Comparison of ENCODE assay signal across 10 cellular contexts in genomic region chr13:97978661-97979450, GRCh38. TPM values are rescaled to one million over a fixed set of nuclear protein-coding genes. Genes with fewer than 3 reads are reported as not detected.
DNase-seq lines count a peak whose midpoint lies in the region; ATAC-seq and TF ChIP-seq lines count a peak whose summit lies in the region.
"Had no signal": no experiment of that assay in that cellular context is flagged by ENCODE, and none has a peak within 500 bp of the region (broad histone marks: within the 10 kb centered on the region; RNA-seq: fewer than 3 reads in every experiment).

No MANE protein-coding gene starts in this region.

- H3K4me3 ChIP-seq in DND-41 (ENCODE audit: low read depth in 1 of 2, low read length in 2 of 2) (peak overlapping the region; percentile 76 to 87; a peak in 2 of 4 replicates), adrenal gland (no peak overlapping the region)
- no peak overlapping the region for H3K4me3 ChIP-seq in naive thymus-derived CD4-positive, alpha-beta T cell (ENCODE audit: low read length)

- H3K9me3 Mint-ChIP-seq in naive thymus-derived CD4-positive, alpha-beta T cell = no peaks in the 10 kb centered on the region
- H3K9me3 Mint-ChIP-seq: activated naive CD4-positive, alpha-beta T cell treated with anti-CD3 and anti-CD28 coated beads, Interleukin-2, amount 10 ng/mL, durations not matched to agents 7 days and 5 days had no signal

- H3K9ac ChIP-seq in DND-41 (ENCODE audit: low read depth, low read length) = peak overlapping the region; percentile 90

- H3K9me3 ChIP-seq in DND-41 (ENCODE audit: insufficient read depth, low read length, severe bottlenecking) (no peaks in the 10 kb centered on the region), adrenal gland (replicated peaks in 1 of 3) (no peaks in the 10 kb centered on the region)
- H3K9me3 ChIP-seq in naive thymus-derived CD4-positive, alpha-beta T cell (ENCODE audit: control insufficient read depth in 2 of 3, low read length in 3 of 3) = no peaks in the 10 kb centered on the region

- H4K20me1 ChIP-seq in DND-41 (ENCODE audit: insufficient read depth, low read length) = peaks cover 46% of the 10 kb centered on the region; the same call in 1 of the 2 replicates

- H3K27ac ChIP-seq in DND-41 (ENCODE audit: low read length) = peak overlapping the region; percentile 50; the same call in 1 of the 2 replicates
- H3K27ac ChIP-seq in naive thymus-derived CD4-positive, alpha-beta T cell (ENCODE audit: low read depth, low read length) = no peak overlapping the region
- H3K27ac ChIP-seq in adrenal gland = no peak overlapping the region

- H3K27me3 ChIP-seq in DND-41 (ENCODE audit: insufficient read depth, low read length, poor library complexity) (no peaks in the 10 kb centered on the region), adrenal gland (no peaks in the 10 kb centered on the region)
- H3K27me3 ChIP-seq in naive thymus-derived CD4-positive, alpha-beta T cell (ENCODE audit: control insufficient read depth in 2 of 2, insufficient read depth in 2 of 2, low read length in 2 of 2) = no peaks in the 10 kb centered on the region

- CTCF ChIA-PET in naive thymus-derived CD4-positive, alpha-beta T cell (lab: Charles Lee) = interaction anchor here (0.7 kb wide), 1 partner anchor 26 kb away, joined by 5 read pairs; the partner anchor contains the start of gene IPO5

- H3K36me3 ChIP-seq in DND-41 (ENCODE audit: insufficient read depth, low read length) (peaks cover 31% of the 10 kb centered on the region), adrenal gland (replicated peaks in 1 of 2) (no peaks in the 10 kb centered on the region)
- H3K36me3 ChIP-seq in naive thymus-derived CD4-positive, alpha-beta T cell (ENCODE audit: control insufficient read depth in 2 of 3, insufficient read depth in 3 of 3, low read length in 3 of 3) = peaks cover 0 to 5% (median 0%) of the 10 kb centered on the region in 3 experiments

- intact Hi-C loops in naive thymus-derived CD4-positive, alpha-beta T cell (cut with micrococcal nuclease) = loop anchor here (5.0 to 10.0 kb wide), 5 partner anchors 163 to 757 kb away; partner anchors contain the start of genes MBNL2 (in 2 of the 2) and FARP1 (in 1 of the 2)
- intact Hi-C loops in adrenal gland (cut with DNase I) = no loop called here

- H3K79me2 ChIP-seq in DND-41 (ENCODE audit: insufficient read depth, low read length) = peaks cover 74% of the 10 kb centered on the region

- TF ChIP-seq POLR2A in adrenal gland (IDR thresholded peaks at IDR 0.05) = no peak

- no peak for ATAC-seq in DND-41 (ENCODE audit: insufficient read depth, low read depth)
- ATAC-seq in naive thymus-derived CD4-positive, alpha-beta T cell = no peak
- ATAC-seq: Panc1 had no signal

- peak overlapping the region; percentile 79 for H3K4me2 ChIP-seq in DND-41 (ENCODE audit: insufficient read depth, low read length)

- H3K4me3 Mint-ChIP-seq in naive thymus-derived CD4-positive, alpha-beta T cell = peak overlapping the region in 8 of 10 donors; percentile 7 to 99 (median 74)

- peak overlapping the region in 2 of 9 donors; percentile 2 to 46 for H3K27ac Mint-ChIP-seq in naive thymus-derived CD4-positive, alpha-beta T cell
- H3K27ac Mint-ChIP-seq: activated naive CD4-positive, alpha-beta T cell treated with anti-CD3 and anti-CD28 coated beads, Interleukin-2, amount 10 ng/mL, durations not matched to agents 7 days and 5 days had no signal

- H3K4me1 ChIP-seq in DND-41 (ENCODE audit: insufficient read depth, low read length) (peaks cover 37% of the 10 kb centered on the region), adrenal gland (replicated peaks in 1 of 2) (peaks cover 16 to 32% of the 10 kb centered on the region in 2 donors)
- peaks cover 12 to 15% of the 10 kb centered on the region in 2 donors for H3K4me1 ChIP-seq in naive thymus-derived CD4-positive, alpha-beta T cell (ENCODE audit: control insufficient read depth in 2 of 2, insufficient read depth in 2 of 2, low read length in 2 of 2)

- no peak for TF ChIP-seq CTCF in DND-41 (IDR thresholded peaks at IDR 0.05; ENCODE audit: borderline replicate concordance, extremely low read depth, low read length, poor library complexity, severe bottlenecking)
- TF ChIP-seq CTCF in adrenal gland (IDR thresholded peaks at IDR 0.05) = no peak

- WGBS in adrenal gland, 4 donors = 76 to 80% (median 77%) methylated on average over 5 of the region's 5 CpGs

- H2AFZ ChIP-seq in DND-41 (ENCODE audit: low read depth, low read length) = no peak overlapping the region

- peaks cover 17 to 60% (median 53%) of the 10 kb centered on the region in 7 donors for H3K4me1 Mint-ChIP-seq in naive thymus-derived CD4-positive, alpha-beta T cell

- no peaks in the 10 kb centered on the region for H3K27me3 Mint-ChIP-seq in naive thymus-derived CD4-positive, alpha-beta T cell
- H3K27me3 Mint-ChIP-seq: activated naive CD4-positive, alpha-beta T cell treated with anti-CD3 and anti-CD28 coated beads, Interleukin-2, amount 10 ng/mL, durations not matched to agents 7 days and 5 days had no signal

- DNase-seq in DND-41 (no peak), HT-29 (ENCODE audit: low spot score) (peak; percentile 10), astrocyte of the hippocampus (ENCODE audit: low read depth, low spot score) (peak; percentile 22), adrenal gland (no peak), NCI-H774 (lab: John Stamatoyannopoulos, UW) (no peak), DMS79 treated with DMSO at 0.1 percent for 48 hours (lab: John Stamatoyannopoulos, UW) (no peak)
- no peak for DNase-seq in naive thymus-derived CD4-positive, alpha-beta T cell
- no peak for DNase-seq in stimulated activated CD4-positive, alpha-beta T cell treated with anti-CD3 and anti-CD28 coated beads, Interleukin-2, amount 100 ng/mL, for 48 hours
- DNase-seq: activated naive CD4-positive, alpha-beta T cell treated with anti-CD3 and anti-CD28 coated beads, Interleukin-2, amount 10 ng/mL, durations not matched to agents 7 days and 5 days had no signal

- peaks cover 0 to 7% (median 2%) of the 10 kb centered on the region in 5 donors for H3K36me3 Mint-ChIP-seq in naive thymus-derived CD4-positive, alpha-beta T cell

- POLR2A ChIA-PET in naive thymus-derived CD4-positive, alpha-beta T cell (lab: Charles Lee) = no interaction called here

RNA-seq across cellular contexts. Expression of gene IPO5, which starts 25.4 kb away (rescaled TPM):
- total RNA-seq in HT-29 (2014; rRNA removed; shearing (Covaris generic)) = 135 and 162 TPM in 2 replicates
- 100 to 1,000 TPM in 1 of 5 experiments, 10 to 100 TPM in 4; 61.1 to 115 (median 83.3) TPM for total RNA-seq in naive thymus-derived CD4-positive, alpha-beta T cell
- 10 to 100 TPM; 32.2 to 49.9 TPM for polyA plus RNA-seq in naive thymus-derived CD4-positive, alpha-beta T cell
- 10 to 100 TPM; 56.3 to 87.2 (median 77.1) TPM for total RNA-seq in adrenal gland
- 10 to 100 TPM; 20.1 to 79.1 (median 20.4) TPM for polyA plus RNA-seq in adrenal gland

Comparison
In these comparisons a context has a peak if more than half of its experiments do, and no peak if none do; other contexts are left out.
1. DNase-seq: peak in HT-29 (single experiment) and astrocyte of the hippocampus (single experiment); none in DND-41 (single experiment), naive thymus-derived CD4-positive, alpha-beta T cell (0 of 9), adrenal gland (0 of 7), stimulated activated CD4-positive, alpha-beta T cell treated with anti-CD3 and anti-CD28 coated beads, Interleukin-2, amount 100 ng/mL, for 48 hours (0 of 2), NCI-H774 (single experiment) and DMS79 treated with DMSO at 0.1 percent for 48 hours (single experiment).
2. H3K4me3 ChIP-seq: peak in DND-41 (2 of 2); none in naive thymus-derived CD4-positive, alpha-beta T cell (single experiment) and adrenal gland (0 of 4).
3. intact Hi-C loops: an anchor here in naive thymus-derived CD4-positive, alpha-beta T cell (5.0 to 10.0 kb wide); none called in adrenal gland.